ENCODE assay signal across 37 cellular contexts in genomic region chr1:177131723-177132122, GRCh38. TPM values are rescaled to one million over a fixed set of nuclear protein-coding genes. Genes with fewer than 3 reads are reported as not detected.
"Had no signal": no experiment of that assay in that cellular context is flagged by ENCODE, and none has a peak within 500 bp of the region (broad histone marks: within the 10 kb centered on the region; RNA-seq: fewer than 3 reads in every experiment).

No MANE protein-coding gene starts in this region.

- DNase-seq: Karpas-422, Kasumi-1, KBM-7, KG1, MG63, MM.1S, MV-4-11, NCI-H1048, NCI-H1092, NCI-H1092 treated with DMSO at 0.1 percent for 48 hours, NCI-H1105, NCI-H1105 treated with DMSO at 0.1 percent for 48 hours, NCI-H1417 treated with DMSO at 0.1 percent for 48 hours, NCI-H1436, NCI-H1436 treated with DMSO at 0.1 percent for 48 hours, NCI-H146, NCI-H1694, NCI-H1694 treated with DMSO at 0.1 percent for 48 hours, NCI-H187, NCI-H187 treated with DMSO at 0.1 percent for 48 hours, NCI-H1930, NCI-H2029, NCI-H2029 treated with DMSO at 0.1 percent for 48 hours, NCI-H2081, NCI-H2081 treated with DMSO at 0.1 percent for 48 hours, NCI-H2107, NCI-H2171, NCI-H2171 treated with DMSO at 0.1 percent for 48 hours, NCI-H2227 treated with DMSO at 0.1 percent for 48 hours, NCI-H226, NCI-H345, NCI-H446, NCI-H446 treated with DMSO at 0.1 percent for 48 hours, NCI-H510A had no signal

- H3K9ac ChIP-seq: KMS-11 had no signal

- H3K27ac ChIP-seq: KMS-11 had no signal

- H3K36me3 ChIP-seq: MG63 had no signal

- H3K4me3 ChIP-seq: MG63 had no signal

- H3K27me3 ChIP-seq: MG63 had no signal

- H3K4me2 ChIP-seq: KMS-11 had no signal

- H3K9me3 ChIP-seq: MG63 had no signal

RNA-seq across cellular contexts. Expression of gene ASTN1, which starts 32.8 kb away (rescaled TPM):
- total RNA-seq: LHCN-M2, MCF 10A had no signal

RNA-seq across cellular contexts. Expression of gene BRINP2, which starts 39.0 kb away (rescaled TPM):
- total RNA-seq: MCF 10A had no signal
